In the genomic region with DNA sequence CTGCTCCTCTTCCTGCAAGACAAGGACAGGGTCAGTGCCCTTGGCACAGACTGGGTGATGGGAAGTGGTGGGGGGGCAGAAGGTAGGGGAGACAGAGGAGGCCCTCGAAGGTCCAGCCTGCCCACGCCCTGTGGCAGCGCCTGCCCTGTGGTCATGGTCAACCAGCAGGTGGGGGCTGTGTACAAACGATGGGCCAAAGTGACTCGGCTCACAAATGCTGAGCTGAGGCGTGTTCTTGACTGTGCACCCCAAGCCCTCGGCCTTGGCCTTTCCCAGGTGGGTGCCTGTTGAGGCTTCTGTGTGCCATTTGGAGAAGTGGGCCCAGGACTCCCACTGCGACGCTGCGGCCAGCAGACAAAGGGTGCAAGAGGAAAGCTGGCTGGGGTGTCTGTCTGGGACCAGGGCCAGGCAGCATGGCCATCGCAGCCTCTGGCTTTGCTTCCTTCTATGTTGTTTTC, we compare ENCODE assay signal across 7 cellular contexts. TPM values are rescaled to one million over a fixed set of nuclear protein-coding genes. Genes with fewer than 3 reads are reported as not detected.
DNase-seq lines count a peak whose midpoint lies in the region; ATAC-seq, FAIRE-seq and TF ChIP-seq lines count a peak whose summit lies in the region.
"Had no signal": no experiment of that assay in that cellular context is flagged by ENCODE, and none has a peak within 500 bp of the region (broad histone marks: within the 10 kb centered on the region; RNA-seq: fewer than 3 reads in every experiment).

No MANE protein-coding gene starts in this region.

- no peak for TF ChIP-seq RAD21 in K562 (CRISPR knock-in tag; conservative IDR thresholded peaks at IDR 0.05 in 1 of 2, IDR thresholded peaks at IDR 0.05 in 1 of 2)

- H3K4me1 Mint-ChIP-seq in stimulated activated memory B cell treated with anti-CD40 and anti-IgM and Interleukin-4, amounts not matched to agents 10 μg/mL and 1 μg/mL and 100 μg/mL, for 72 hours, result no peaks in the 10 kb centered on the region

- 75% methylated on average over 5 of the region's 11 CpGs for WGBS in K562 (ENCODE audit: insufficient coverage, low coverage, missing lambda C conversion rate)
- 71% methylated on average over 11 of the region's 11 CpGs for WGBS in lung, 2 donors

- no peaks in the 10 kb centered on the region for H3K79me2 ChIP-seq in K562 (ENCODE audit: control insufficient read depth, insufficient read depth, low read length)

- no peaks in the 10 kb centered on the region for H3K36me3 Mint-ChIP-seq in stimulated activated memory B cell treated with anti-CD40 and anti-IgM and Interleukin-4, amounts not matched to agents 10 μg/mL and 1 μg/mL and 100 μg/mL, for 72 hours

- H3K27me3 ChIP-seq in K562 (ENCODE audit: control insufficient read depth in 2 of 2, insufficient read depth in 2 of 2, low read length in 2 of 2) (no peaks in the 10 kb centered on the region), lung (ENCODE audit: control insufficient read depth, insufficient read depth) (no peaks in the 10 kb centered on the region), uterus (no peaks in the 10 kb centered on the region)

- no peak overlapping the region for H3K4me2 ChIP-seq in K562 (ENCODE audit: insufficient read depth, low read length)

- POLR2A ChIA-PET in K562 (lab: Yijun Ruan, JAX), result no interaction called here

- DNase-seq in K562 (ENCODE audit: extremely low read depth in 1 of 4, low spot score in 3 of 4) (no peak), lung (ENCODE audit: low spot score) (no peak), uterus (peak in 1 of 2 donors; percentile 49), cerebellar nuclear complex (lab: John Stamatoyannopoulos, UW) (no peak), RKO (ENCODE audit: low spot score) (no peak)
- DNase-seq: OCI-M1 had no signal

- FAIRE-seq in K562 (lab: Jason Lieb, UNC), result no peak

- H3K27ac Mint-ChIP-seq in stimulated activated memory B cell treated with anti-CD40 and anti-IgM and Interleukin-4, amounts not matched to agents 10 μg/mL and 1 μg/mL and 100 μg/mL, for 72 hours, result no peak overlapping the region

- no peaks in the 10 kb centered on the region for H3K9me3 Mint-ChIP-seq in stimulated activated memory B cell treated with anti-CD40 and anti-IgM and Interleukin-4, amounts not matched to agents 10 μg/mL and 1 μg/mL and 100 μg/mL, for 72 hours

- peak overlapping the region in 1 of 2 experiments; percentile 36; a peak in 1 of 4 replicates for H3K9ac ChIP-seq in K562 (ENCODE audit: insufficient read depth in 1 of 2, low read depth in 2 of 2, low read length in 2 of 2)

- no peak overlapping the region for H3K4me3 Mint-ChIP-seq in stimulated activated memory B cell treated with anti-CD40 and anti-IgM and Interleukin-4, amounts not matched to agents 10 μg/mL and 1 μg/mL and 100 μg/mL, for 72 hours

- no peak overlapping the region for H2AFZ ChIP-seq in K562 (ENCODE audit: low read depth, low read length)

- TF ChIP-seq POLR2A in K562 (conservative IDR thresholded peaks at IDR 0.05) (no peak), uterus (IDR thresholded peaks at IDR 0.05) (no peak)

- no peak for TF ChIP-seq CTCF in K562 (IDR thresholded peaks at IDR 0.05 in 2 of 3, conservative IDR thresholded peaks at IDR 0.05 in 1 of 3; ENCODE audit: insufficient read depth in 2 of 3, low read depth in 1 of 3, low read length in 3 of 3)
- no peak for TF ChIP-seq CTCF in lung (IDR thresholded peaks at IDR 0.05; ENCODE audit: control extremely low read depth, extremely low read depth)
- peak in 1 of 4 experiments; percentile 35 for TF ChIP-seq CTCF in uterus (IDR thresholded peaks at IDR 0.05)

- peaks cover 40% of the 10 kb centered on the region for H3K27me3 Mint-ChIP-seq in stimulated activated memory B cell treated with anti-CD40 and anti-IgM and Interleukin-4, amounts not matched to agents 10 μg/mL and 1 μg/mL and 100 μg/mL, for 72 hours

- H3K4me1 ChIP-seq in K562 (replicated peaks in 1 of 2; ENCODE audit: control insufficient read depth in 2 of 2, insufficient read depth in 2 of 2, low read length in 2 of 2) (peaks cover 8 to 45% of the 10 kb centered on the region in 2 experiments; a peak in 3 of 5 replicates), lung (ENCODE audit: control insufficient read depth in 2 of 2, insufficient read depth in 2 of 2, low read length in 2 of 2) (peaks cover 0 to 18% of the 10 kb centered on the region in 2 donors), uterus (peaks cover 11 to 25% of the 10 kb centered on the region in 2 donors)

- no peaks in the 10 kb centered on the region for H3K9me3 ChIP-seq in K562 (replicated peaks; ENCODE audit: control insufficient read depth, insufficient read depth, low read depth, low read length)
- H3K9me3 ChIP-seq in lung (ENCODE audit: control insufficient read depth in 2 of 2, insufficient read depth in 1 of 2, low read length in 1 of 2), result no peaks in the 10 kb centered on the region
- H3K9me3 ChIP-seq in uterus, result no peaks in the 10 kb centered on the region

- ATAC-seq in K562, result 0 out of 3 replicates have a peak, but pooled peaks have one; percentile 12
- no peak for ATAC-seq in lung (ENCODE audit: insufficient read depth, low FRiP score)
- ATAC-seq in stimulated activated memory B cell treated with anti-CD40 and anti-IgM and Interleukin-4, amounts not matched to agents 10 μg/mL and 1 μg/mL and 100 μg/mL, for 72 hours, result no peak

- no peak for TF ChIP-seq EP300 in K562 (IDR thresholded peaks at IDR 0.05; ENCODE audit: low read length)

- no peaks in the 10 kb centered on the region; the same call in 1 of the 2 replicates for H4K20me1 ChIP-seq in K562 (replicated peaks; ENCODE audit: control insufficient read depth, insufficient read depth, low read length)

- no peak overlapping the region for H3K27ac ChIP-seq in K562 (ENCODE audit: extremely low read depth, low read depth, low read length)
- peak overlapping the region; percentile 69 to 75 for H3K27ac ChIP-seq in lung (ENCODE audit: low read depth in 1 of 2, low read length in 1 of 2)
- peak overlapping the region; percentile 83 to 90 for H3K27ac ChIP-seq in uterus

- intact Hi-C loops in K562 (cut with micrococcal nuclease), result no loop called here
- intact Hi-C loops in uterus (cut with DNase I; ENCODE audit: low total_unique reads), result no loop called here

- no peaks in the 10 kb centered on the region for H3K9me1 ChIP-seq in K562 (ENCODE audit: control insufficient read depth, insufficient read depth, low read length)

- no peak overlapping the region for H3K4me3 ChIP-seq in K562
- no peak overlapping the region for H3K4me3 ChIP-seq in lung
- no peak overlapping the region for H3K4me3 ChIP-seq in uterus

- in situ Hi-C loops in K562 (cut with MboI), result no loop called here

- no peaks in the 10 kb centered on the region for H3K36me3 ChIP-seq in K562 (ENCODE audit: control insufficient read depth, insufficient read depth, low read length)
- peaks cover 0 to 37% of the 10 kb centered on the region in 2 donors for H3K36me3 ChIP-seq in lung (ENCODE audit: control insufficient read depth in 2 of 2, insufficient read depth in 2 of 2, low read length in 2 of 2)
- no peaks in the 10 kb centered on the region for H3K36me3 ChIP-seq in uterus

- CTCF ChIA-PET in K562 (lab: Yijun Ruan, JAX; ENCODE audit: low intra/inter-chr PET ratio), result interaction anchor here (0.6 kb wide), 1 partner anchor 38 kb away, joined by 3 read pairs; the partner anchor contains the start of gene JMJD6

- no TSS peak for BruUV-seq in K562 (replicated peaks; lab: Mats Ljungman, UMichigan)

RNA-seq across cellular contexts. Expression of gene MXRA7, which starts 22.6 kb away (rescaled TPM):
- total RNA-seq in K562 (2011; cell fraction: chromatin; rRNA removed; ENCODE audit: low replicate concordance), result 7.4 and 13.0 TPM in 2 replicates
- total RNA-seq in K562 (2011; cell fraction: nucleolus; rRNA removed), result 13.7 and 15.5 TPM in 2 replicates
- total RNA-seq in K562 (2011; cell fraction: nucleoplasm; rRNA removed), result 17.9 and 28.3 TPM in 2 replicates
- 14.1 and 17.1 TPM in 2 replicates for total RNA-seq in K562 (2014; rRNA removed)
- total RNA-seq in K562 (2014; rRNA removed; fragmentation: Illumina TruSeq; extraction: Trizol), result 17.8 and 18.9 TPM in 2 replicates
- 8.2 and 8.8 TPM in 2 replicates for total RNA-seq in K562 (2015; rRNA removed; fragmentation: Illumina TruSeq; extraction: Trizol)
- total RNA-seq in K562 (2021), result 12.8 and 14.3 TPM in 2 replicates
- 36.8 and 38.4 TPM in 2 replicates for polyA plus RNA-seq in K562 (2011; rRNA removed)
- polyA plus RNA-seq in K562 (2011; cell fraction: cytosol; rRNA removed), result 14.5 and 26.4 TPM in 2 replicates
- polyA plus RNA-seq in K562 (2011; cell fraction: nucleus; rRNA removed), result 17.3 and 17.5 TPM in 2 replicates
- 9.6 and 28.4 TPM in 2 replicates for polyA plus RNA-seq in K562 (2012)
- 24.4 and 25.0 TPM in 2 replicates for polyA plus RNA-seq in K562 (2014; fragmentation: Illumina TruSeq; extraction: Trizol)
- 1 to 10 TPM; 2.6 to 3.2 TPM for polyA plus RNA-seq in K562 (2014; fragmentation: Nextera tagmentation; extraction: Ambion mirVana)
- polyA plus RNA-seq in K562 (2014; rRNA removed), result 14.4 and 22.0 TPM in 2 replicates
- polyA minus RNA-seq in K562 (2011; rRNA and poly(A)+ RNA removed), result 15.4 and 21.1 TPM in 2 replicates
- 13.4 and 15.8 TPM in 2 replicates for polyA minus RNA-seq in K562 (2011; cell fraction: cytosol; rRNA and poly(A)+ RNA removed)
- polyA minus RNA-seq in K562 (2011; cell fraction: nucleus; rRNA and poly(A)+ RNA removed), result 1.6 and 4.3 TPM in 2 replicates
- total RNA-seq in lung, result 100 to 1,000 TPM; 101 to 127 TPM
- 10 to 100 TPM; 60.9 to 65.4 TPM for polyA plus RNA-seq in lung
- 100 to 1,000 TPM; 174 to 250 (median 197) TPM for total RNA-seq in uterus

RNA-seq across cellular contexts. Expression of gene JMJD6, which starts 38.2 kb away (rescaled TPM):
- 39.0 and 102 TPM in 2 replicates for total RNA-seq in K562 (2011; cell fraction: chromatin; rRNA removed; ENCODE audit: low replicate concordance)
- 54.7 and 69.0 TPM in 2 replicates for total RNA-seq in K562 (2011; cell fraction: nucleolus; rRNA removed)
- 46.6 and 49.9 TPM in 2 replicates for total RNA-seq in K562 (2011; cell fraction: nucleoplasm; rRNA removed)
- total RNA-seq in K562 (2014; rRNA removed) (40.2 and 40.7 TPM in 2 replicates), K562 (2014; rRNA removed; fragmentation: Illumina TruSeq; extraction: Trizol) (23.4 and 28.1 TPM in 2 replicates), K562 (2015; rRNA removed; fragmentation: Illumina TruSeq; extraction: Trizol) (37.4 and 38.5 TPM in 2 replicates), K562 (2021) (47.9 and 52.3 TPM in 2 replicates), lung (10 to 100 TPM; 25.6 to 34.3 TPM), uterus (10 to 100 TPM in 3 of 4 donors, 1 to 10 TPM in 1; 5.9 to 40.8 (median 21.2) TPM)
- polyA plus RNA-seq in K562 (2011; rRNA removed) (22.2 and 30.9 TPM in 2 replicates), K562 (2014; fragmentation: Illumina TruSeq; extraction: Trizol) (36.5 and 38.2 TPM in 2 replicates), K562 (2014; fragmentation: Nextera tagmentation; extraction: Ambion mirVana) (10 to 100 TPM in 1 of 2 experiments, 1 to 10 TPM in 1; 2.5 to 10.5 TPM), K562 (2014; rRNA removed) (36.3 and 40.9 TPM in 2 replicates), lung (10 to 100 TPM; 23.8 to 52.9 TPM)
- 25.7 and 30.0 TPM in 2 replicates for polyA plus RNA-seq in K562 (2011; cell fraction: cytosol; rRNA removed)
- polyA plus RNA-seq in K562 (2011; cell fraction: nucleus; rRNA removed), result 83.8 and 88.4 TPM in 2 replicates
- polyA plus RNA-seq in K562 (2012), result 50.5 and 52.4 TPM in 2 replicates
- polyA minus RNA-seq in K562 (2011; rRNA and poly(A)+ RNA removed), result 13.2 and 15.1 TPM in 2 replicates
- 17.1 and 17.9 TPM in 2 replicates for polyA minus RNA-seq in K562 (2011; cell fraction: cytosol; rRNA and poly(A)+ RNA removed)
- 12.0 and 22.5 TPM in 2 replicates for polyA minus RNA-seq in K562 (2011; cell fraction: nucleus; rRNA and poly(A)+ RNA removed)

RNA-seq across cellular contexts. Expression of gene METTL23, which starts 38.4 kb away (rescaled TPM):
- total RNA-seq in K562 (2011; cell fraction: chromatin; rRNA removed; ENCODE audit: low replicate concordance), result 39.2 and 44.3 TPM in 2 replicates
- 29.1 and 31.7 TPM in 2 replicates for total RNA-seq in K562 (2011; cell fraction: nucleolus; rRNA removed)
- total RNA-seq in K562 (2011; cell fraction: nucleoplasm; rRNA removed), result 28.7 and 31.7 TPM in 2 replicates
- total RNA-seq in K562 (2014; rRNA removed), result 29.4 and 32.9 TPM in 2 replicates
- 37.3 and 47.0 TPM in 2 replicates for total RNA-seq in K562 (2014; rRNA removed; fragmentation: Illumina TruSeq; extraction: Trizol)
- total RNA-seq in K562 (2015; rRNA removed; fragmentation: Illumina TruSeq; extraction: Trizol), result 24.1 and 29.5 TPM in 2 replicates
- total RNA-seq in K562 (2021), result 36.5 TPM in 2 replicates
- polyA plus RNA-seq in K562 (2011; rRNA removed), result 56.7 and 67.3 TPM in 2 replicates
- 40.2 and 42.2 TPM in 2 replicates for polyA plus RNA-seq in K562 (2011; cell fraction: cytosol; rRNA removed)
- polyA plus RNA-seq in K562 (2011; cell fraction: nucleus; rRNA removed), result 39.8 and 45.6 TPM in 2 replicates
- polyA plus RNA-seq in K562 (2012), result 44.3 and 52.0 TPM in 2 replicates
- polyA plus RNA-seq in K562 (2014; fragmentation: Illumina TruSeq; extraction: Trizol), result 41.6 and 44.1 TPM in 2 replicates
- polyA plus RNA-seq in K562 (2014; fragmentation: Nextera tagmentation; extraction: Ambion mirVana), result 10 to 100 TPM; 42.2 to 46.1 TPM
- polyA plus RNA-seq in K562 (2014; rRNA removed), result 46.6 and 58.5 TPM in 2 replicates
- 29.0 and 31.8 TPM in 2 replicates for polyA minus RNA-seq in K562 (2011; rRNA and poly(A)+ RNA removed)
- polyA minus RNA-seq in K562 (2011; cell fraction: cytosol; rRNA and poly(A)+ RNA removed), result 6.7 and 12.1 TPM in 2 replicates
- 9.2 and 15.1 TPM in 2 replicates for polyA minus RNA-seq in K562 (2011; cell fraction: nucleus; rRNA and poly(A)+ RNA removed)
- 10 to 100 TPM; 23.1 to 34.5 TPM for total RNA-seq in lung
- polyA plus RNA-seq in lung, result 10 to 100 TPM; 37.7 to 43.1 TPM
- total RNA-seq in uterus, result 10 to 100 TPM; 13.8 to 32.5 (median 21.6) TPM

RNA-seq across cellular contexts. Expression of gene ST6GALNAC1, which starts 44.6 kb away (rescaled TPM):
- 78.1 and 101 TPM in 2 replicates for total RNA-seq in K562 (2011; cell fraction: chromatin; rRNA removed; ENCODE audit: low replicate concordance)
- total RNA-seq in K562 (2011; cell fraction: nucleolus; rRNA removed), result 67.5 and 71.5 TPM in 2 replicates
- total RNA-seq in K562 (2011; cell fraction: nucleoplasm; rRNA removed), result 66.0 and 71.4 TPM in 2 replicates
- total RNA-seq in K562 (2014; rRNA removed) (43.4 and 54.9 TPM in 2 replicates), K562 (2014; rRNA removed; fragmentation: Illumina TruSeq; extraction: Trizol) (47.3 and 50.5 TPM in 2 replicates), K562 (2015; rRNA removed; fragmentation: Illumina TruSeq; extraction: Trizol) (20.6 and 21.4 TPM in 2 replicates), K562 (2021) (42.9 and 53.1 TPM in 2 replicates), lung (10 to 100 TPM; 22.5 to 24.9 TPM), uterus (10 to 100 TPM in 1 of 4 donors, 1 to 10 TPM in 3; 1.5 to 11.8 (median 3.2) TPM)
- polyA plus RNA-seq in K562 (2011; rRNA removed) (34.7 and 40.1 TPM in 2 replicates), K562 (2014; fragmentation: Illumina TruSeq; extraction: Trizol) (62.4 and 68.4 TPM in 2 replicates), K562 (2014; fragmentation: Nextera tagmentation; extraction: Ambion mirVana) (10 to 100 TPM; 50.4 to 62.9 TPM), K562 (2014; rRNA removed) (49.1 and 56.0 TPM in 2 replicates), lung (10 to 100 TPM; 13.9 to 19.3 TPM)
- 35.5 and 41.2 TPM in 2 replicates for polyA plus RNA-seq in K562 (2011; cell fraction: cytosol; rRNA removed)
- 54.0 and 74.4 TPM in 2 replicates for polyA plus RNA-seq in K562 (2011; cell fraction: nucleus; rRNA removed)
- 30.1 and 68.3 TPM in 2 replicates for polyA plus RNA-seq in K562 (2012)
- polyA minus RNA-seq in K562 (2011; rRNA and poly(A)+ RNA removed), result 31.5 and 36.3 TPM in 2 replicates
- polyA minus RNA-seq in K562 (2011; cell fraction: cytosol; rRNA and poly(A)+ RNA removed), result 14.5 and 27.7 TPM in 2 replicates
- 20.6 and 35.8 TPM in 2 replicates for polyA minus RNA-seq in K562 (2011; cell fraction: nucleus; rRNA and poly(A)+ RNA removed)

RNA-seq across cellular contexts. Expression of gene SRSF2, which starts 48.9 kb away (rescaled TPM):
- 541 and 860 TPM in 2 replicates for total RNA-seq in K562 (2011; cell fraction: chromatin; rRNA removed; ENCODE audit: low replicate concordance)
- 738 and 811 TPM in 2 replicates for total RNA-seq in K562 (2011; cell fraction: nucleolus; rRNA removed)
- 625 and 722 TPM in 2 replicates for total RNA-seq in K562 (2011; cell fraction: nucleoplasm; rRNA removed)
- total RNA-seq in K562 (2014; rRNA removed), result 583 and 1,185 TPM in 2 replicates
- 261 and 276 TPM in 2 replicates for total RNA-seq in K562 (2014; rRNA removed; fragmentation: Illumina TruSeq; extraction: Trizol)
- 339 and 353 TPM in 2 replicates for total RNA-seq in K562 (2015; rRNA removed; fragmentation: Illumina TruSeq; extraction: Trizol)
- total RNA-seq in K562 (2021), result 499 and 569 TPM in 2 replicates
- 422 and 444 TPM in 2 replicates for polyA plus RNA-seq in K562 (2011; rRNA removed)
- 268 and 523 TPM in 2 replicates for polyA plus RNA-seq in K562 (2011; cell fraction: cytosol; rRNA removed)
- 1,783 and 2,637 TPM in 2 replicates for polyA plus RNA-seq in K562 (2011; cell fraction: nucleus; rRNA removed)
- polyA plus RNA-seq in K562 (2012), result 310 and 372 TPM in 2 replicates
- 379 and 393 TPM in 2 replicates for polyA plus RNA-seq in K562 (2014; fragmentation: Illumina TruSeq; extraction: Trizol)
- 100 to 1,000 TPM; 161 to 186 TPM for polyA plus RNA-seq in K562 (2014; fragmentation: Nextera tagmentation; extraction: Ambion mirVana)
- 579 and 682 TPM in 2 replicates for polyA plus RNA-seq in K562 (2014; rRNA removed)
- polyA minus RNA-seq in K562 (2011; rRNA and poly(A)+ RNA removed), result 180 and 185 TPM in 2 replicates
- polyA minus RNA-seq in K562 (2011; cell fraction: cytosol; rRNA and poly(A)+ RNA removed), result 370 and 404 TPM in 2 replicates
- polyA minus RNA-seq in K562 (2011; cell fraction: nucleus; rRNA and poly(A)+ RNA removed), result 793 and 922 TPM in 2 replicates
- total RNA-seq in lung, result 100 to 1,000 TPM; 172 to 215 TPM
- polyA plus RNA-seq in lung, result 100 to 1,000 TPM; 136 to 251 TPM
- total RNA-seq in uterus, result 100 to 1,000 TPM; 127 to 753 (median 167) TPM
